In the genomic region with DNA sequence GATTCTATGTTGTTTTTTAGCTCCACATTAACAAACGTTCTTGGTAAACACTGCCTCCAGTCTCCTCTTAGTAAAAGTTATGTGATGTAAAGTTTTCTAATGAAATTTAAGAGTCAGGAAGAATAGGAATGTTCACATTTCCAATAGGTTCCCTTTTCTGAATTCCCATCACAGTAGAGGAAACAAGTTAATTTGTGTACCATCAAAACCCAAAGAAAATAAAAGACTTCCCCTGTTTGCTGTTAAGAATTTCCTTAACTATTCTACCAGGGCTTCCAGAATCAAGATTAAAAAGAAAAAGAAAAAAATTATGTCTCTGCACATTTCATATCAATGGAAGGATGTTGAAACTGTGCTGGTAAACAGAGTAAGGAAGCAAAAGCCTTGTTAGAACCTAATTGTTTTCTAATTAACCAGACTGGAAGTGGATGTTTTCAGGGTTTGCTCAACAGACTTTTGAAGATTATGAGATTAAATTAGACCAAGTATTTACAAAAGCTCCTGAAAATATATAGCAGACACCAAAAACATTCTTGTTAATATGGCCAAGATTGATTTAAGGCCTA, we compare ENCODE assay signal across 26 cellular contexts. TPM values are rescaled to one million over a fixed set of nuclear protein-coding genes. Genes with fewer than 3 reads are reported as not detected.
"Had no signal": no experiment of that assay in that cellular context is flagged by ENCODE, and none has a peak within 500 bp of the region (broad histone marks: within the 10 kb centered on the region; RNA-seq: fewer than 3 reads in every experiment).

No MANE protein-coding gene starts in this region.

- H3K4me2 ChIP-seq: SK-N-SH had no signal

- H3K27me3 ChIP-seq: breast epithelium, SJCRH30 had no signal

- H3K4me1 ChIP-seq: breast epithelium had no signal

- H3K9ac ChIP-seq: SK-N-SH had no signal

- H3K4me3 ChIP-seq: breast epithelium, SJCRH30 had no signal

- ATAC-seq: activated CD4-positive, CD25-positive, alpha-beta regulatory T cell treated with anti-CD3 and anti-CD28 coated beads, Interleukin-2, amount 50 U/mL, for 24 hours; activated CD8-positive, alpha-beta T cell treated with anti-CD3 and anti-CD28 coated beads, Interleukin-2, amount 10 ng/mL, durations not matched to agents 7 days and 5 days had no signal

- DNase-seq: activated CD4-positive, alpha-beta T cell treated with anti-CD3 and anti-CD28 coated beads for 4 hours; activated CD4-positive, alpha-beta T cell treated with anti-CD3 and anti-CD28 coated beads, Interleukin-2, amount 50 U/mL, for 4 hours; activated CD8-positive, alpha-beta memory T cell treated with anti-CD3 and anti-CD28 coated beads, Interleukin-2, amount 50 U/mL, for 48 hours; activated CD8-positive, alpha-beta T cell treated with anti-CD3 and anti-CD28 coated beads, Interleukin-2, amount 10 ng/mL, durations not matched to agents 7 days and 5 days; activated effector memory CD4-positive, alpha-beta T cell treated with Interleukin-2 at 50 U/mL for 16 hours; activated naive CD4-positive, alpha-beta T cell; activated T-cell treated with anti-CD3 and anti-CD28 coated beads, Interleukin-2, amount 50 U/mL, for 24 hours; aorta; central memory CD4-positive, alpha-beta T cell; KG1; NCI-H1092; NCI-H1436; NCI-H1694 treated with DMSO at 0.1 percent for 48 hours; NCI-H2029 treated with DMSO at 0.1 percent for 48 hours; NCI-H345; NCI-H510A; NCI-H526 treated with DMSO at 0.1 percent for 48 hours; NCI-H82; SJCRH30; SK-N-SH; T-helper 1 cell had no signal

- H3K9me3 ChIP-seq: SK-N-SH had no signal

- H3K36me3 ChIP-seq: breast epithelium, SJCRH30 had no signal

- H3K27ac ChIP-seq: breast epithelium, SJCRH30 had no signal

RNA-seq across cellular contexts. Expression of a gene that starts 43.4 kb away (rescaled TPM):
- total RNA-seq: activated CD8-positive, alpha-beta T cell treated with anti-CD3 and anti-CD28 coated beads, Interleukin-2, amount 10 ng/mL, durations not matched to agents 7 days and 5 days; activated T-helper 1 cell treated with anti-CD3 and anti-CD28 coated beads, Interleukin-12 subunit alpha, Interleukin-12 subunit beta, Interleukin-2, Interleukin-4 antibody, amounts not matched to agents 30 ng/mL and 10 ng/mL and 1 ng/mL, durations not matched to agents 14 hours and 24 hours and 36 hours; OCI-LY7; T-helper 2 cell treated with Interferon-gamma antibody and Interleukin-4, amounts not matched to agents 100 ng/mL and 5 ng/mL, for 36 hours had no signal
